8 cellular contexts compared by ENCODE assay signal in the genomic region with DNA sequence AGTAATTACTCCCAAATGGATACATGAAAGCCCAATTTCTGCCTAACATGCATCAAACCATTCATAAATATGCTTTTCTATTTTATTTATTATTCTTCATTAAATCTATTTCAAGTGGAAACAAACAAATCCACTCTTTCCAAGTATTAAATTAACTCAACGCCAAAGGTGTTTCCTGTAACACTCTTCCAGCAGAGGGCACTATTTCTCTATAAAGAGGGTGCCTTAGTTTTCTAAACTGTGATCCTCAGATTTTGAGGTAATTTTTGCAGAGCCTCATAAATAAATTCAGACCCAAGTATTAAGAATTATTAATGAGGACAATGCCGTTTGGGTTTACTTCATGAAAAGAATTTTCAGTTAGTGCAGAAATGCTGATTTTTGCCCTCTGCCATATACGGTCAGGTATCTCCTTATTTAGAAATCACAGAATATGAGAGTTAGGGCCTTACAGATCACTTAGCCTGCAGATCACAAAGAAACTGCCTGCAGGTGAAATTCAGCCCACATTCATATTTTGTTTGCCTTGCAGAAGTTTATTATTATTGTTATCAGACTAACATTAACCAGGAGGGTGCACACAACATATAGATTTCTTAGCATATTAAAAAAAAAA. TPM values are rescaled to one million over a fixed set of nuclear protein-coding genes. Genes with fewer than 3 reads are reported as not detected.
A peak's percentile ranks its signal among the peaks of the same experiment; 100 is the strongest.
DNase-seq lines count a peak whose midpoint lies in the region; ATAC-seq, FAIRE-seq and TF ChIP-seq lines count a peak whose summit lies in the region.

No MANE protein-coding gene starts in this region.

- H3K4me3 ChIP-seq in body of pancreas (no peak overlapping the region), tibial artery (no peak overlapping the region)

- TF ChIP-seq CTCF in D721Med (IDR thresholded peaks at IDR 0.05; ENCODE audit: insufficient read depth, missing control alignments), result peak; percentile 74
- peak; percentile 50 to 95 (median 87) for TF ChIP-seq CTCF in body of pancreas (IDR thresholded peaks at IDR 0.05)
- peak; percentile 76 to 89 for TF ChIP-seq CTCF in tibial artery (IDR thresholded peaks at IDR 0.05)

- H3K27me3 ChIP-seq in body of pancreas (no peaks in the 10 kb centered on the region), tibial artery (no peaks in the 10 kb centered on the region)

- intact Hi-C loops in body of pancreas (cut with DNase I) (loop anchor here (5.0 to 10.0 kb wide), 2 partner anchors 965 to 1012 kb away; no protein-coding TSS in a partner anchor), tibial artery (cut with DNase I; ENCODE audit: low total_unique reads) (loop anchor here (2.0 to 10.0 kb wide), 2 partner anchors 955 to 1019 kb away; no protein-coding TSS in a partner anchor)

- H3K4me1 ChIP-seq in body of pancreas, result no peaks in the 10 kb centered on the region
- H3K4me1 ChIP-seq in tibial artery, result no peaks in the 10 kb centered on the region

- TF ChIP-seq POLR2A in body of pancreas (IDR thresholded peaks at IDR 0.05), result no peak

- FAIRE-seq in D721Med (lab: Jason Lieb, UNC), result peak; percentile 55

- WGBS in body of pancreas, 2 donors, result 23 to 26% methylated on average over 3 of the region's 3 CpGs

- H3K36me3 ChIP-seq in body of pancreas (replicated peaks in 1 of 2; ENCODE audit: insufficient read depth in 1 of 2, low read depth in 2 of 2) (no peaks in the 10 kb centered on the region), tibial artery (no peaks in the 10 kb centered on the region)

- ATAC-seq in body of pancreas, result peak; percentile 65
- no peak for ATAC-seq in GM21737 (IDR thresholded peaks at IDR 0.05; ENCODE audit: unreplicated experiment)
- ATAC-seq in GM21619 (IDR thresholded peaks at IDR 0.05; ENCODE audit: unreplicated experiment), result no peak

- DNase-seq in D721Med (ENCODE audit: insufficient read length, low spot score) (peak; percentile 27), HT-29 (ENCODE audit: low spot score) (peak; percentile 78), NCI-H748 treated with DMSO at 0.1 percent for 48 hours (lab: John Stamatoyannopoulos, UW) (peak; percentile 67), body of pancreas (peak in 2 of 4 donors; percentile 32 to 44), inferior parietal cortex (ENCODE audit: extremely low spot score) (peak; percentile 93), tibial artery (no peak)

- no peaks in the 10 kb centered on the region for H3K9me3 ChIP-seq in body of pancreas
- H3K9me3 ChIP-seq in tibial artery, result no peaks in the 10 kb centered on the region

- no peak overlapping the region for H3K27ac ChIP-seq in body of pancreas
- no peak overlapping the region for H3K27ac ChIP-seq in tibial artery

RNA-seq across cellular contexts. Expression of a gene that starts 40.1 kb away (rescaled TPM):
- 4.7 and 10.5 TPM in 2 replicates for total RNA-seq in HT-29 (2014; rRNA removed; shearing (Covaris generic))
- total RNA-seq in body of pancreas, result 10 to 100 TPM; 20.8 to 26.2 TPM

RNA-seq across cellular contexts. Expression of a gene that starts 43.9 kb away (rescaled TPM):
- total RNA-seq in HT-29 (2014; rRNA removed; shearing (Covaris generic)), result 531 and 547 TPM in 2 replicates
- 100 to 1,000 TPM; 320 to 712 TPM for total RNA-seq in body of pancreas

Comparison
In these comparisons a context has a peak if more than half of its experiments do, and no peak if none do; other contexts are left out.
1. DNase-seq: peak in D721Med (single experiment), HT-29 (single experiment), NCI-H748 treated with DMSO at 0.1 percent for 48 hours (single experiment) and inferior parietal cortex (single experiment); none in tibial artery (0 of 2).
2. Peak in every context shown above with its lines, with median percentiles within 50 percentile points of each other: CTCF ChIP-seq.